In the genomic region with DNA sequence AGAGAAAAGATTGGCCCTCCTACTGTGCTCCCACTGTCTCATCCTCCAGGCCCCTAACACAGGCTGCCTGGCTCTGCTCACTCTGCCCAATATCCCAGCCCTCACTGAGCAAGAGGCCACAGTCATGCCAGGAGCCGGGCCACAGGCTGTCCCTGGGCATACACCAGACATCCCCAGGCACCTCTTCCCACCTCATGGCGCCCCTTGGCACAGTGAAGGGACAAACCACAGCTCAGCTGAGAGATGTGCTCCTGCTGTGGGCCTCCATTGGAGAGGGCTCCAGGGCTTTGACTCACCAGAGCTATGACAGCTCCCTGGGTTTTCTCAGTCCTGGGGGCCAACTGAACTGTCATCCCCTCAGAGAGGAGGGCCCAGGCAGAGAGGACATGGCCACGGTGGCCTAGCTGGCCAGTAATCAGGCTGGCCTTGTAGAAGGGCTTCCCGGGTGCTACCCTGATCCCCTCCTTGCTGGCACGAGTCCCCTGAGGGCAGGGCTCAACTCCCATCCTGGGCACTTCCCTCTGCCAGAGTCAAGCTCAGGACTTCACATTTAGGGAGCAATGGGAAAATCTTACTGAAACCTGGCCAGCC, we compare ENCODE assay signal across 25 cellular contexts.
"Had no signal": no experiment of that assay in that cellular context is flagged by ENCODE, and none has a peak within 500 bp of the region (broad histone marks: within the 10 kb centered on the region; RNA-seq: fewer than 3 reads in every experiment).

No MANE protein-coding gene starts in this region.

- H3K36me3 ChIP-seq: stomach, suprapubic skin, thoracic aorta, thyroid gland, tibial artery, tibial nerve, transverse colon, upper lobe of left lung, uterus, vagina had no signal

- H3K27me3 ChIP-seq: stomach, suprapubic skin, testis, thyroid gland, tibial artery, tibial nerve, transverse colon, upper lobe of left lung, uterus, vagina had no signal

- H3K9me3 ChIP-seq: testis, thoracic aorta, thyroid gland, uterus, vagina had no signal

- H3K4me1 ChIP-seq: stomach, suprapubic skin, testis, thyroid gland, tibial artery, tibial nerve, transverse colon, upper lobe of left lung, uterus, vagina had no signal

- DNase-seq: stimulated activated CD4-positive, alpha-beta T cell treated with anti-CD3 and anti-CD28 coated beads, Interleukin-2, amount 100 ng/mL, for 48 hours; stimulated activated CD4-positive, alpha-beta T cell treated with anti-CD3 and anti-CD28 coated beads, Interleukin-4, amount 100 ng/mL, for 1 hour; stimulated activated CD4-positive, alpha-beta T cell treated with anti-CD3 and anti-CD28 coated beads, Interleukin-4, amount 100 ng/mL, for 24 hours; stimulated activated CD4-positive, alpha-beta T cell treated with anti-CD3 and anti-CD28 coated beads, Interleukin-4, amount 100 ng/mL, for 4 hours; stimulated activated CD8-positive, alpha-beta memory T cell treated with anti-CD3 and anti-CD28 coated beads, Interleukin-4, amount 100 ng/mL, for 48 hours; stimulated activated naive B cell treated with anti-CD40 and anti-IgM and Interleukin-4, amounts not matched to agents 10 μg/mL and 1 μg/mL and 100 μg/mL, for 72 hours; stimulated activated naive CD4-positive, alpha-beta T cell; stimulated activated naive CD4-positive, alpha-beta T cell treated with Interleukin-2 at 50 U/mL for 16 hours; stimulated activated naive CD8-positive, alpha-beta T cell treated with anti-CD3 and anti-CD28 coated beads, Interleukin-15, amount 100 ng/mL, for 72 hours; stimulated activated naive CD8-positive, alpha-beta T cell treated with anti-CD3 and anti-CD28 coated beads, Interleukin-15, Interleukin-2, amounts not matched to agents 100 U/mL and 50 U/mL, for 24 hours; stomach; substantia nigra; testis; thyroid gland; transverse colon; trophoblast cell; uterus had no signal

- H3K27ac ChIP-seq: stomach, suprapubic skin, testis, thoracic aorta, thyroid gland, tibial artery, tibial nerve, transverse colon, upper lobe of left lung, uterus, vagina had no signal

- ATAC-seq: stimulated activated effector memory CD8-positive, alpha-beta T cell treated with anti-CD3 and anti-CD28 coated beads, Interleukin-12 subunit alpha, Interleukin-12 subunit beta, amount 100 ng/mL, for 72 hours; stimulated activated memory B cell treated with anti-CD40 and anti-IgM and Interleukin-4, amounts not matched to agents 10 μg/mL and 1 μg/mL and 100 μg/mL, for 72 hours; stimulated activated naive B cell treated with anti-CD40 and anti-IgM and Interleukin-4, amounts not matched to agents 10 μg/mL and 1 μg/mL and 100 μg/mL, for 72 hours; stimulated activated naive CD8-positive, alpha-beta T cell treated with anti-CD3 and anti-CD28 coated beads, Interleukin-15, amount 100 ng/mL, for 72 hours had no signal

- H3K4me3 ChIP-seq: stomach, suprapubic skin, testis, thoracic aorta, thyroid gland, tibial artery, tibial nerve, transverse colon, upper lobe of left lung, uterus, vagina had no signal
